Comparison of ENCODE assay signal across 9 cellular contexts in genomic region chr15:69299451-69300128, GRCh38. TPM values are rescaled to one million over a fixed set of nuclear protein-coding genes. Genes with fewer than 3 reads are reported as not detected.
DNase-seq lines count a peak whose midpoint lies in the region; ATAC-seq and TF ChIP-seq lines count a peak whose summit lies in the region.
"Had no signal": no experiment of that assay in that cellular context is flagged by ENCODE, and none has a peak within 500 bp of the region (broad histone marks: within the 10 kb centered on the region; RNA-seq: fewer than 3 reads in every experiment).

No MANE protein-coding gene starts in this region.

- intact Hi-C loops in colonic mucosa (cut with DNase I) = no loop called here
- intact Hi-C loops in CD4-positive, alpha-beta T cell (cut with DNase I, micrococcal nuclease) = no loop called here

- no peak for TF ChIP-seq POLR2A in tibial nerve (IDR thresholded peaks at IDR 0.05)

- H3K4me3 ChIP-seq in colonic mucosa (peak overlapping the region; percentile 72), mesenchymal stem cell (ENCODE audit: insufficient read depth in 1 of 2, low read depth in 1 of 2, low read length in 2 of 2) (peak overlapping the region in 1 of 2 experiments; percentile 72), tibial nerve (peak overlapping the region; percentile 38 to 46 (median 44))

- no peaks in the 10 kb centered on the region for H3K9me3 ChIP-seq in colonic mucosa
- H3K9me3 ChIP-seq in mesenchymal stem cell (ENCODE audit: control insufficient read depth, low read length) = no peaks in the 10 kb centered on the region
- no peaks in the 10 kb centered on the region for H3K9me3 ChIP-seq in tibial nerve
- no peaks in the 10 kb centered on the region for H3K9me3 ChIP-seq in CD4-positive, alpha-beta T cell (ENCODE audit: control insufficient read depth, low read length)

- H2BK12ac ChIP-seq in mesenchymal stem cell (ENCODE audit: low read length in 2 of 2) = peak overlapping the region in 1 of 2 experiments; percentile 64

- H3K18ac ChIP-seq in mesenchymal stem cell (ENCODE audit: low read depth in 1 of 2, low read length in 2 of 2) = peak overlapping the region; percentile 28 to 42

- H3K27ac Mint-ChIP-seq in activated T-cell treated with anti-CD3 and anti-CD28 coated beads, Interleukin-2, amount 50 U/mL, for 24 hours = no peak overlapping the region
- H3K27ac Mint-ChIP-seq in CD4-positive, alpha-beta T cell = no peak overlapping the region

- H2BK120ac ChIP-seq in mesenchymal stem cell (ENCODE audit: low read depth, low read length) = peak overlapping the region; percentile 62

- peaks cover 2% of the 10 kb centered on the region for H3K4me1 Mint-ChIP-seq in activated T-cell treated with anti-CD3 and anti-CD28 coated beads, Interleukin-2, amount 50 U/mL, for 4 hours (ENCODE audit: low read depth)
- H3K4me1 Mint-ChIP-seq in activated T-cell treated with anti-CD3 and anti-CD28 coated beads, Interleukin-2, amount 50 U/mL, for 24 hours (ENCODE audit: low read depth) = no peaks in the 10 kb centered on the region
- no peaks in the 10 kb centered on the region for H3K4me1 Mint-ChIP-seq in CD4-positive, alpha-beta T cell (ENCODE audit: low read depth)

- H3K4ac ChIP-seq in mesenchymal stem cell (ENCODE audit: low read depth in 1 of 2, low read length in 2 of 2) = peak overlapping the region in 1 of 2 experiments; percentile 42

- H3K9ac ChIP-seq in colonic mucosa (ENCODE audit: low read depth in 2 of 2, low read length in 2 of 2) (peak overlapping the region; percentile 79), mesenchymal stem cell (ENCODE audit: low read length) (peak overlapping the region; percentile 62)

- peak overlapping the region; percentile 29 for H3K4me3 Mint-ChIP-seq in activated T-cell treated with anti-CD3 and anti-CD28 coated beads, Interleukin-2, amount 50 U/mL, for 4 hours
- H3K4me3 Mint-ChIP-seq in activated T-cell treated with anti-CD3 and anti-CD28 coated beads, Interleukin-2, amount 50 U/mL, for 24 hours = no peak overlapping the region
- no peak overlapping the region for H3K4me3 Mint-ChIP-seq in CD4-positive, alpha-beta T cell

- ATAC-seq in activated T-cell treated with anti-CD3 and anti-CD28 coated beads, Interleukin-2, amount 50 U/mL, for 4 hours = no peak
- no peak for ATAC-seq in CD4-positive, alpha-beta T cell (ENCODE audit: poor library complexity)
- ATAC-seq in HG02973 (IDR thresholded peaks at IDR 0.05; ENCODE audit: unreplicated experiment) (no peak), HG02759 (IDR thresholded peaks at IDR 0.05; ENCODE audit: unreplicated experiment) (no peak)

- no peak for DNase-seq in activated T-cell treated with anti-CD3 and anti-CD28 coated beads, Interleukin-2, amount 50 U/mL, for 4 hours
- DNase-seq in activated T-cell treated with anti-CD3 and anti-CD28 coated beads, Interleukin-2, amount 50 U/mL, for 24 hours = no peak
- no peak for DNase-seq in colonic mucosa
- peak; percentile 22 for DNase-seq in mesenchymal stem cell
- DNase-seq in tibial nerve (ENCODE audit: low spot score in 2 of 2) = no peak
- no peak for DNase-seq in CD4-positive, alpha-beta T cell
- DNase-seq: activated CD4-positive, alpha-beta T cell treated with anti-CD3 and anti-CD28 coated beads for 4 hours had no signal

- no peak for TF ChIP-seq EP300 in tibial nerve (IDR thresholded peaks at IDR 0.05)

- H2BK5ac ChIP-seq in mesenchymal stem cell (ENCODE audit: low read depth, low read length, poor library complexity, severe bottlenecking) = no peak overlapping the region

- H3K14ac ChIP-seq in mesenchymal stem cell (ENCODE audit: low read length in 2 of 2) = no peak overlapping the region

- WGBS in mesenchymal stem cell = 17% methylated on average over 19 of the region's 20 CpGs
- WGBS in tibial nerve, 2 donors = 27 to 35% methylated on average over 13 to 20 of the region's 20 CpGs

- no peak overlapping the region for H2AFZ ChIP-seq in mesenchymal stem cell (ENCODE audit: low read depth, low read length)

- no peaks in the 10 kb centered on the region for H3K79me1 ChIP-seq in mesenchymal stem cell (replicated peaks; ENCODE audit: low read length, poor library complexity, severe bottlenecking)

- H3K23ac ChIP-seq in mesenchymal stem cell (ENCODE audit: low read length in 2 of 2) = no peak overlapping the region

- TF ChIP-seq CTCF in colonic mucosa (IDR thresholded peaks at IDR 0.05) (no peak), tibial nerve (IDR thresholded peaks at IDR 0.05) (no peak)
- no peak for TF ChIP-seq CTCF in CD4-positive, alpha-beta T cell (IDR thresholded peaks at IDR 0.05)

- no peaks in the 10 kb centered on the region for H3K36me3 ChIP-seq in colonic mucosa
- no peaks in the 10 kb centered on the region for H3K36me3 ChIP-seq in mesenchymal stem cell (ENCODE audit: control insufficient read depth in 1 of 2, insufficient read depth in 2 of 2, low read depth in 1 of 2, low read length in 2 of 2)
- H3K36me3 ChIP-seq in tibial nerve = no peaks in the 10 kb centered on the region

- POLR2A ChIA-PET in CD4-positive, alpha-beta T cell (lab: Charles Lee) = no interaction called here

- no peak overlapping the region for H2BK15ac ChIP-seq in mesenchymal stem cell (ENCODE audit: low read depth, poor library complexity, severe bottlenecking)

- H3K27me3 ChIP-seq in colonic mucosa (no peaks in the 10 kb centered on the region), mesenchymal stem cell (ENCODE audit: control insufficient read depth in 1 of 2, insufficient read depth in 1 of 2, low read length in 2 of 2) (peaks cover 18 to 41% of the 10 kb centered on the region in 2 experiments), tibial nerve (peaks cover 0 to 51% of the 10 kb centered on the region in 2 donors)
- peaks cover 42% of the 10 kb centered on the region for H3K27me3 ChIP-seq in CD4-positive, alpha-beta T cell (ENCODE audit: control insufficient read depth, insufficient read depth, low read length)

- no peak overlapping the region for H4K8ac ChIP-seq in mesenchymal stem cell (ENCODE audit: low read length)

- H3K36me3 Mint-ChIP-seq in activated T-cell treated with anti-CD3 and anti-CD28 coated beads, Interleukin-2, amount 50 U/mL, for 4 hours (ENCODE audit: insufficient read depth) = no peaks in the 10 kb centered on the region
- H3K36me3 Mint-ChIP-seq in activated T-cell treated with anti-CD3 and anti-CD28 coated beads, Interleukin-2, amount 50 U/mL, for 24 hours (ENCODE audit: low read depth) = no peaks in the 10 kb centered on the region
- no peaks in the 10 kb centered on the region for H3K36me3 Mint-ChIP-seq in CD4-positive, alpha-beta T cell (ENCODE audit: low read depth)

- H3K9me3 Mint-ChIP-seq in activated T-cell treated with anti-CD3 and anti-CD28 coated beads, Interleukin-2, amount 50 U/mL, for 4 hours = no peaks in the 10 kb centered on the region
- no peaks in the 10 kb centered on the region for H3K9me3 Mint-ChIP-seq in activated T-cell treated with anti-CD3 and anti-CD28 coated beads, Interleukin-2, amount 50 U/mL, for 24 hours
- H3K9me3 Mint-ChIP-seq in CD4-positive, alpha-beta T cell = no peaks in the 10 kb centered on the region

- CTCF ChIA-PET in CD4-positive, alpha-beta T cell (lab: Charles Lee) = no interaction called here

- H3K27ac ChIP-seq in colonic mucosa = peak overlapping the region; percentile 17
- no peak overlapping the region for H3K27ac ChIP-seq in mesenchymal stem cell (ENCODE audit: low read length, poor library complexity, severe bottlenecking)
- peak overlapping the region in 2 of 4 donors; percentile 43 to 45 for H3K27ac ChIP-seq in tibial nerve
- H3K27ac ChIP-seq in CD4-positive, alpha-beta T cell (ENCODE audit: low read depth, low read length) = no peak overlapping the region

- peak overlapping the region; percentile 97 for H3K4me2 ChIP-seq in mesenchymal stem cell (ENCODE audit: low read length, poor library complexity, severe bottlenecking)

- no peak overlapping the region for H2AK5ac ChIP-seq in mesenchymal stem cell (ENCODE audit: low read length, severe bottlenecking)

- H3K4me1 ChIP-seq in colonic mucosa = no peaks in the 10 kb centered on the region
- H3K4me1 ChIP-seq in mesenchymal stem cell (ENCODE audit: control insufficient read depth, insufficient read depth, low read depth, low read length) = peaks cover 28% of the 10 kb centered on the region
- peaks cover 0 to 17% (median 7%) of the 10 kb centered on the region in 4 donors for H3K4me1 ChIP-seq in tibial nerve

- no peak overlapping the region for H4K91ac ChIP-seq in mesenchymal stem cell (ENCODE audit: low read length)

- H3K27me3 Mint-ChIP-seq in activated T-cell treated with anti-CD3 and anti-CD28 coated beads, Interleukin-2, amount 50 U/mL, for 4 hours (ENCODE audit: low read depth) = peaks cover 64% of the 10 kb centered on the region
- peaks cover 68% of the 10 kb centered on the region for H3K27me3 Mint-ChIP-seq in activated T-cell treated with anti-CD3 and anti-CD28 coated beads, Interleukin-2, amount 50 U/mL, for 24 hours
- H3K27me3 Mint-ChIP-seq in CD4-positive, alpha-beta T cell = peaks cover 89% of the 10 kb centered on the region

RNA-seq across cellular contexts. Expression of gene PAQR5, which starts 0.9 kb away (rescaled TPM):
- total RNA-seq in activated T-cell treated with anti-CD3 and anti-CD28 coated beads, Interleukin-2, amount 50 U/mL, for 4 hours = under 1 TPM in 2 of 3 donors, not detected in 1; 0.05 to 0.14 TPM
- total RNA-seq in colonic mucosa (10 to 100 TPM; 36.3 to 71.1 TPM), tibial nerve (1 to 10 TPM; 3.0 to 8.1 (median 3.9) TPM)
- 8.3 TPM for polyA plus RNA-seq in mesenchymal stem cell (2013, experiment 1 of 2)
- polyA plus RNA-seq in mesenchymal stem cell (2013, experiment 2 of 2) = 8.1 TPM
- total RNA-seq in CD4-positive, alpha-beta T cell = not detected

Comparison
In these comparisons a context has a peak if more than half of its experiments do, and no peak if none do; other contexts are left out.
1. RNA of gene PAQR5, which starts 0.9 kb away (total RNA-seq): 36.3 to 71.1 TPM in colonic mucosa; 3.0 to 8.1 TPM in tibial nerve, 0.05 to 0.14 TPM in activated T-cell treated with anti-CD3 and anti-CD28 coated beads, Interleukin-2, amount 50 U/mL, for 4 hours and not detected in CD4-positive, alpha-beta T cell; every median in the first group is over 4 times any median in the second.